Comparison of ENCODE assay signal across 22 cellular contexts in genomic region chr5:117204926-117205869, GRCh38.
A peak's percentile ranks its signal among the peaks of the same experiment; 100 is the strongest.
DNase-seq lines count a peak whose midpoint lies in the region; ATAC-seq and TF ChIP-seq lines count a peak whose summit lies in the region.
"Had no signal": no experiment of that assay in that cellular context is flagged by ENCODE, and none has a peak within 500 bp of the region (broad histone marks: within the 10 kb centered on the region; RNA-seq: fewer than 3 reads in every experiment).

No MANE protein-coding gene starts in this region.

- no peak overlapping the region for H3K9ac ChIP-seq in OCI-LY3 (ENCODE audit: low read length)
- H3K9ac ChIP-seq: BLaER1 had no signal

- H3K36me3 Mint-ChIP-seq in naive thymus-derived CD8-positive, alpha-beta T cell = no peaks in the 10 kb centered on the region
- H3K36me3 Mint-ChIP-seq: activated naive CD8-positive, alpha-beta T cell treated with anti-CD3 and anti-CD28 coated beads, Interleukin-2, amount 10 ng/mL, durations not matched to agents 7 days and 5 days had no signal

- no peaks in the 10 kb centered on the region for H3K27me3 Mint-ChIP-seq in naive thymus-derived CD8-positive, alpha-beta T cell
- H3K27me3 Mint-ChIP-seq: activated naive CD8-positive, alpha-beta T cell treated with anti-CD3 and anti-CD28 coated beads, Interleukin-2, amount 10 ng/mL, durations not matched to agents 7 days and 5 days had no signal

- peak overlapping the region; percentile 78; the same call in 1 of the 2 replicates for H2AFZ ChIP-seq in OCI-LY3 (ENCODE audit: low read depth, low read length)

- no peak overlapping the region for H3K4me3 Mint-ChIP-seq in naive thymus-derived CD8-positive, alpha-beta T cell
- H3K4me3 Mint-ChIP-seq: activated naive CD8-positive, alpha-beta T cell treated with anti-CD3 and anti-CD28 coated beads, Interleukin-2, amount 10 ng/mL, durations not matched to agents 7 days and 5 days; natural killer cell had no signal

- H3K79me2 ChIP-seq in OCI-LY3 (ENCODE audit: low read length) = no peaks in the 10 kb centered on the region

- H3K9me3 ChIP-seq in right cardiac atrium (ENCODE audit: control insufficient read depth, low read length) (no peaks in the 10 kb centered on the region), OCI-LY3 (ENCODE audit: insufficient read depth, low read length) (no peaks in the 10 kb centered on the region)
- no peaks in the 10 kb centered on the region for H3K9me3 ChIP-seq in effector memory CD4-positive, alpha-beta T cell (ENCODE audit: control insufficient read depth, low read length)
- H3K9me3 ChIP-seq: BLaER1, HAP-1, pancreas, transverse colon had no signal

- peak overlapping the region; percentile 28 for H3K4me3 ChIP-seq in right cardiac atrium (ENCODE audit: low read length)
- 0 out of 2 replicates have a peak overlapping the region, but pooled peaks have one; percentile 18 for H3K4me3 ChIP-seq in OCI-LY3 (ENCODE audit: low read length)
- no peak overlapping the region for H3K4me3 ChIP-seq in effector memory CD4-positive, alpha-beta T cell (ENCODE audit: insufficient read depth, low read depth, low read length, poor library complexity, severe bottlenecking)
- H3K4me3 ChIP-seq: BLaER1, HAP-1, pancreas, sigmoid colon, transverse colon had no signal

- H3K27ac ChIP-seq in right cardiac atrium (ENCODE audit: low read length) (no peak overlapping the region), OCI-LY3 (ENCODE audit: low read length) (no peak overlapping the region)
- H3K27ac ChIP-seq in effector memory CD4-positive, alpha-beta T cell (ENCODE audit: insufficient read depth, low read length, poor library complexity, severe bottlenecking) = no peak overlapping the region
- H3K27ac ChIP-seq: BLaER1, pancreas, sigmoid colon, transverse colon had no signal

- no peaks in the 10 kb centered on the region for H3K4me1 ChIP-seq in right cardiac atrium (ENCODE audit: control insufficient read depth, insufficient read depth, low read length)
- H3K4me1 ChIP-seq in OCI-LY3 (ENCODE audit: low read length) = peaks cover 13% of the 10 kb centered on the region
- H3K4me1 ChIP-seq in effector memory CD4-positive, alpha-beta T cell (ENCODE audit: control insufficient read depth, insufficient read depth, low read length, poor library complexity, severe bottlenecking) = no peaks in the 10 kb centered on the region
- H3K4me1 ChIP-seq: BLaER1, HAP-1, pancreas had no signal

- no peaks in the 10 kb centered on the region for H3K4me1 Mint-ChIP-seq in naive thymus-derived CD8-positive, alpha-beta T cell
- H3K4me1 Mint-ChIP-seq: activated naive CD8-positive, alpha-beta T cell treated with anti-CD3 and anti-CD28 coated beads, Interleukin-2, amount 10 ng/mL, durations not matched to agents 7 days and 5 days; natural killer cell had no signal

- peak overlapping the region; percentile 46 for H3K4me2 ChIP-seq in OCI-LY3 (ENCODE audit: low read length)
- H3K4me2 ChIP-seq: BLaER1 had no signal

- POLR2A ChIA-PET in naive thymus-derived CD8-positive, alpha-beta T cell (lab: Charles Lee) = no interaction called here

- H4K20me1 ChIP-seq in OCI-LY3 (ENCODE audit: insufficient read depth, low read length) = no peaks in the 10 kb centered on the region
- H4K20me1 ChIP-seq: BLaER1 had no signal

- no peak for DNase-seq in right cardiac atrium
- DNase-seq in cardiac septum (ENCODE audit: low spot score) = no peak
- peak; percentile 24 for DNase-seq in inferior parietal cortex (ENCODE audit: extremely low spot score)
- DNase-seq in naive thymus-derived CD8-positive, alpha-beta T cell = no peak
- no peak for DNase-seq in NK-92 treated with Interleukin-12 subunit alpha and Interleukin-12 subunit beta, amount 100 ng/mL, for 24 hours (lab: John Stamatoyannopoulos, UW)
- DNase-seq in activated gamma-delta T cell (lab: John Stamatoyannopoulos, UW) = no peak
- DNase-seq in effector memory CD4-positive, alpha-beta T cell = no peak
- DNase-seq: activated naive CD8-positive, alpha-beta T cell treated with anti-CD3 and anti-CD28 coated beads, Interleukin-2, amount 10 ng/mL, durations not matched to agents 7 days and 5 days; effector CD8-positive, alpha-beta T cell; kidney glomerular epithelial cell; natural killer cell; NCI-H1417 treated with DMSO at 0.1 percent for 48 hours; NCI-H748 treated with DMSO at 0.1 percent for 48 hours; SIG-M5; sigmoid colon; stimulated activated CD8-positive, alpha-beta memory T cell treated with anti-CD3 and anti-CD28 coated beads, Interleukin-4, amount 100 ng/mL, for 48 hours; transverse colon had no signal

- H3K27me3 ChIP-seq in right cardiac atrium (ENCODE audit: control insufficient read depth, insufficient read depth) (no peaks in the 10 kb centered on the region), OCI-LY3 (ENCODE audit: low read depth, low read length) (no peaks in the 10 kb centered on the region)
- H3K27me3 ChIP-seq in effector memory CD4-positive, alpha-beta T cell (replicated peaks; ENCODE audit: control insufficient read depth, insufficient read depth, low read length, poor library complexity, severe bottlenecking) = no peaks in the 10 kb centered on the region
- H3K27me3 ChIP-seq: BLaER1, pancreas, sigmoid colon, transverse colon had no signal

- ATAC-seq in right cardiac atrium = no peak
- no peak for ATAC-seq in naive thymus-derived CD8-positive, alpha-beta T cell
- ATAC-seq: esophagus mucosa, natural killer cell had no signal

- TF ChIP-seq CTCF in OCI-LY3 (IDR thresholded peaks at IDR 0.05; ENCODE audit: low read depth, low read length) = no peak

- peaks cover 0 to 13% (median 7%) of the 10 kb centered on the region in 9 donors for H3K9me3 Mint-ChIP-seq in naive thymus-derived CD8-positive, alpha-beta T cell

- no peaks in the 10 kb centered on the region for H3K36me3 ChIP-seq in OCI-LY3 (replicated peaks; ENCODE audit: low read depth, low read length)
- no peaks in the 10 kb centered on the region for H3K36me3 ChIP-seq in effector memory CD4-positive, alpha-beta T cell (ENCODE audit: control insufficient read depth, insufficient read depth, low read length)
- H3K36me3 ChIP-seq: BLaER1, HAP-1, pancreas, sigmoid colon, transverse colon had no signal

- intact Hi-C loops in right cardiac atrium (cut with DNase I) (no loop called here), cardiac septum (cut with DNase I) (no loop called here)

- no peak overlapping the region for H3K27ac Mint-ChIP-seq in naive thymus-derived CD8-positive, alpha-beta T cell
- H3K27ac Mint-ChIP-seq: activated naive CD8-positive, alpha-beta T cell treated with anti-CD3 and anti-CD28 coated beads, Interleukin-2, amount 10 ng/mL, durations not matched to agents 7 days and 5 days; natural killer cell had no signal

- 26% methylated on average over 10 of the region's 10 CpGs for whole genome bisulfite sequencing in right cardiac atrium
